Comparison of ENCODE assay signal across 18 cellular contexts in the genomic region with DNA sequence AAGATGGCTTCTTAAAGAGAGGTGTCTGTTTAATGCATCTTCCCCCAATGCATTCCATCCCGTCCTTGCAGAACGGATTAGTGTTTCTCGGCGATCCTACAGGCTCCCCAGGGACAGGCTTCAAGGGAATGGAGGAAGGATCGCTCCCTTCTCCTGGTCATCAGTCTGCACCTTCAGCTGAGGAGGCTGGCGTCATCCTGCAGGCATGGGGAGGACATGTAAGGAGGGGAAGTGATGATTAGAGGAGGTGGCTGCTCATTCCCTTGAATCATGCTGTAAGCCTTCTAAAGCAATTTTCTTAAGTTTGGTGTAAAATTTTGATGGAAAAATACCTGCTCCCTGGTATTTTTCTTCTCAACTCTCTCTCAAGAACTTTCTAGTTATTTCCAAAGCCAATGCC.
DNase-seq lines count a peak whose midpoint lies in the region; ATAC-seq lines count a peak whose summit lies in the region.
"Had no signal": no experiment of that assay in that cellular context is flagged by ENCODE, and none has a peak within 500 bp of the region (broad histone marks: within the 10 kb centered on the region; RNA-seq: fewer than 3 reads in every experiment).

No MANE protein-coding gene starts in this region.

- H3K4me1 ChIP-seq in BLaER1 = peaks cover 12% of the 10 kb centered on the region; the same call in 1 of the 2 replicates
- H3K4me1 ChIP-seq: heart left ventricle, upper lobe of left lung had no signal

- no peaks in the 10 kb centered on the region for H3K27me3 ChIP-seq in BLaER1
- H3K27me3 ChIP-seq: neutrophil, upper lobe of left lung had no signal

- no peak overlapping the region for H3K9ac ChIP-seq in BLaER1

- no peak overlapping the region for H3K27ac ChIP-seq in BLaER1
- H3K27ac ChIP-seq: neutrophil, upper lobe of left lung had no signal

- no peaks in the 10 kb centered on the region for H3K36me3 ChIP-seq in BLaER1
- H3K36me3 ChIP-seq: heart left ventricle, neutrophil, upper lobe of left lung had no signal

- H3K27me3 Mint-ChIP-seq in T-helper 1 cell treated with Interleukin-12 subunit alpha and Interleukin-12 subunit beta and Interleukin-4 antibody, amounts not matched to agents 30 μg/mL and 1 μg/mL, for 36 hours (ENCODE audit: low read depth) = peaks cover 4% of the 10 kb centered on the region
- H3K27me3 Mint-ChIP-seq in T-helper 17 cell (no peaks in the 10 kb centered on the region), immature natural killer cell (ENCODE audit: low read depth in 3 of 3) (peaks cover 0 to 5% (median 0%) of the 10 kb centered on the region in 3 donors)

- H3K4me1 Mint-ChIP-seq in T-helper 1 cell treated with Interleukin-12 subunit alpha and Interleukin-12 subunit beta and Interleukin-4 antibody, amounts not matched to agents 30 μg/mL and 1 μg/mL, for 36 hours (ENCODE audit: low read depth) = peaks cover 22% of the 10 kb centered on the region
- H3K4me1 Mint-ChIP-seq in T-helper 17 cell (peaks cover 23% of the 10 kb centered on the region), immature natural killer cell (peaks cover 0 to 19% of the 10 kb centered on the region in 2 donors)
- H3K4me1 Mint-ChIP-seq: B cell had no signal

- no peaks in the 10 kb centered on the region for H4K20me1 ChIP-seq in BLaER1

- no peaks in the 10 kb centered on the region for H3K9me3 Mint-ChIP-seq in T-helper 1 cell treated with Interleukin-12 subunit alpha and Interleukin-12 subunit beta and Interleukin-4 antibody, amounts not matched to agents 30 μg/mL and 1 μg/mL, for 36 hours
- peaks cover 0 to 3% (median 0%) of the 10 kb centered on the region in 6 donors for H3K9me3 Mint-ChIP-seq in immature natural killer cell

- H3K36me3 Mint-ChIP-seq in T-helper 1 cell treated with Interleukin-12 subunit alpha and Interleukin-12 subunit beta and Interleukin-4 antibody, amounts not matched to agents 30 μg/mL and 1 μg/mL, for 36 hours (ENCODE audit: low read depth) = no peaks in the 10 kb centered on the region
- H3K36me3 Mint-ChIP-seq in T-helper 17 cell (ENCODE audit: low read depth) (no peaks in the 10 kb centered on the region), immature natural killer cell (no peaks in the 10 kb centered on the region)

- peak overlapping the region; percentile 22; the same call in 1 of the 2 replicates for H3K4me2 ChIP-seq in BLaER1

- H3K9me3 ChIP-seq in BLaER1 = no peaks in the 10 kb centered on the region
- H3K9me3 ChIP-seq in T-helper 17 cell (ENCODE audit: control insufficient read depth, low read length, poor library complexity, severe bottlenecking) = no peaks in the 10 kb centered on the region
- H3K9me3 ChIP-seq: heart left ventricle, mucosa of descending colon, neutrophil, upper lobe of left lung had no signal

- ATAC-seq in T-helper 17 cell (peak; percentile 39), HG03565 (IDR thresholded peaks at IDR 0.05; ENCODE audit: unreplicated experiment) (no peak)
- ATAC-seq: heart left ventricle, mucosa of descending colon had no signal

- peak overlapping the region; percentile 85 for H3K27ac Mint-ChIP-seq in T-helper 1 cell treated with Interleukin-12 subunit alpha and Interleukin-12 subunit beta and Interleukin-4 antibody, amounts not matched to agents 30 μg/mL and 1 μg/mL, for 36 hours
- H3K27ac Mint-ChIP-seq in T-helper 17 cell (no peak overlapping the region), immature natural killer cell (peak overlapping the region in 3 of 6 donors; percentile 77 to 87 (median 83))
- H3K27ac Mint-ChIP-seq: B cell had no signal

- DNase-seq in T-helper 1 cell (no peak), T-helper 17 cell (no peak), immature natural killer cell (no peak), NCI-H2081 treated with DMSO at 0.1 percent for 48 hours (lab: John Stamatoyannopoulos, UW) (no peak), NCI-H345 (lab: John Stamatoyannopoulos, UW) (no peak)
- DNase-seq: 8988T; activated CD4-positive, alpha-beta T cell treated with anti-CD3 and anti-CD28 coated beads for 48 hours; heart left ventricle; mucosa of descending colon; NCI-H1105 treated with DMSO at 0.1 percent for 48 hours; NCI-H2081; stimulated activated CD4-positive, alpha-beta T cell treated with anti-CD3 and anti-CD28 coated beads, Interleukin-4, amount 100 ng/mL, for 24 hours; upper lobe of left lung had no signal

- H3K4me3 ChIP-seq in BLaER1 = no peak overlapping the region
- H3K4me3 ChIP-seq: heart left ventricle, mucosa of descending colon, upper lobe of left lung had no signal

- peak overlapping the region; percentile 79 for H3K4me3 Mint-ChIP-seq in T-helper 1 cell treated with Interleukin-12 subunit alpha and Interleukin-12 subunit beta and Interleukin-4 antibody, amounts not matched to agents 30 μg/mL and 1 μg/mL, for 36 hours
- H3K4me3 Mint-ChIP-seq in T-helper 17 cell = peak overlapping the region; percentile 83
- H3K4me3 Mint-ChIP-seq in immature natural killer cell = peak overlapping the region; percentile 44 to 87 (median 77)
- H3K4me3 Mint-ChIP-seq: B cell had no signal
